ENCODE assay signal across 31 cellular contexts in genomic region chr2:238167344-238167715, GRCh38. TPM values are rescaled to one million over a fixed set of nuclear protein-coding genes. Genes with fewer than 3 reads are reported as not detected.
DNase-seq lines count a peak whose midpoint lies in the region; ATAC-seq, FAIRE-seq and TF ChIP-seq lines count a peak whose summit lies in the region.
"Had no signal": no experiment of that assay in that cellular context is flagged by ENCODE, and none has a peak within 500 bp of the region (broad histone marks: within the 10 kb centered on the region; RNA-seq: fewer than 3 reads in every experiment).

No MANE protein-coding gene starts in this region.

- no peak for FAIRE-seq in K562 (lab: Jason Lieb, UNC)
- FAIRE-seq: GM12892, TTC549, urothelium cell line had no signal

- peak overlapping the region; percentile 88; the same call in 1 of the 2 replicates for H3K27ac Mint-ChIP-seq in GM23338
- no peak overlapping the region for H3K27ac Mint-ChIP-seq in activated CD4-positive, alpha-beta T cell treated with anti-CD3 and anti-CD28 coated beads, Interleukin-2, amount 10 ng/mL, durations not matched to agents 24 days and 14 days
- H3K27ac Mint-ChIP-seq: activated CD4-positive, alpha-beta memory T cell treated with anti-CD3 and anti-CD28 coated beads for 36 hours; activated T-helper 17 cell treated with anti-CD3 and anti-CD28 coated beads, Interleukin-2, amount 50 U/mL, for 72 hours; T-helper 1 cell treated with Interleukin-12 subunit alpha and Interleukin-12 subunit beta and Interleukin-4 antibody, amounts not matched to agents 30 μg/mL and 1 μg/mL, for 36 hours had no signal

- no peak overlapping the region for H2AFZ ChIP-seq in GM23338
- H2AFZ ChIP-seq in K562 (ENCODE audit: low read depth, low read length): no peak overlapping the region

- no peaks in the 10 kb centered on the region for H3K4me1 Mint-ChIP-seq in GM23338
- no peaks in the 10 kb centered on the region for H3K4me1 Mint-ChIP-seq in activated CD4-positive, alpha-beta T cell treated with anti-CD3 and anti-CD28 coated beads, Interleukin-2, amount 10 ng/mL, durations not matched to agents 24 days and 14 days
- H3K4me1 Mint-ChIP-seq: activated T-helper 17 cell treated with anti-CD3 and anti-CD28 coated beads, Interleukin-2, amount 50 U/mL, for 72 hours had no signal

- CTCF ChIA-PET in A673 (lab: Charles Lee) (no interaction called here), K562 (lab: Yijun Ruan, JAX; ENCODE audit: low intra/inter-chr PET ratio) (no interaction called here)

- TF ChIP-seq EP300 in K562 (IDR thresholded peaks at IDR 0.05; ENCODE audit: low read length): no peak

- peak overlapping the region; percentile 42 for H3K27ac ChIP-seq in A673 (ENCODE audit: low read depth, low read length, poor library complexity, severe bottlenecking)
- no peak overlapping the region for H3K27ac ChIP-seq in GM23338 (ENCODE audit: low read depth)
- H3K27ac ChIP-seq in K562 (ENCODE audit: extremely low read depth, low read depth, low read length): peak overlapping the region; percentile 38; the same call in 1 of the 3 replicates
- H3K27ac ChIP-seq in psoas muscle: peak overlapping the region; percentile 9
- H3K27ac ChIP-seq: BLaER1, colonic mucosa, ovary had no signal

- H3K9me3 ChIP-seq in A673 (ENCODE audit: low read depth, low read length, poor library complexity, severe bottlenecking) (no peaks in the 10 kb centered on the region), K562 (replicated peaks; ENCODE audit: control insufficient read depth, insufficient read depth, low read depth, low read length) (no peaks in the 10 kb centered on the region), psoas muscle (no peaks in the 10 kb centered on the region)
- H3K9me3 ChIP-seq: BLaER1, colonic mucosa, ovary, SK-N-SH had no signal

- intact Hi-C loops in A673 (cut with micrococcal nuclease; ENCODE audit: unreplicated experiment) (no loop called here), K562 (cut with micrococcal nuclease) (loop anchor here (5.0 kb wide), 1 partner anchor 70 kb away; no protein-coding TSS in a partner anchor), psoas muscle (cut with DNase I) (no loop called here)
- intact Hi-C loops in activated CD4-positive, alpha-beta T cell treated with anti-CD3 and anti-CD28 coated beads, Interleukin-2, amount 10 ng/mL, durations not matched to agents 24 days and 14 days (cut with micrococcal nuclease): no loop called here

- H3K27me3 ChIP-seq in A673 (replicated peaks; ENCODE audit: insufficient read depth, low read depth, low read length, poor library complexity) (peaks cover 6% of the 10 kb centered on the region), GM23338 (ENCODE audit: insufficient read depth) (peaks cover 30% of the 10 kb centered on the region), K562 (ENCODE audit: control insufficient read depth in 2 of 2, insufficient read depth in 2 of 2, low read length in 2 of 2) (no peaks in the 10 kb centered on the region), psoas muscle (ENCODE audit: insufficient read depth in 3 of 3, low read length in 2 of 3) (peaks cover 0 to 6% (median 0%) of the 10 kb centered on the region in 3 donors)
- H3K27me3 ChIP-seq: BLaER1, ovary had no signal

- no peak for TF ChIP-seq RAD21 in K562 (CRISPR knock-in tag; conservative IDR thresholded peaks at IDR 0.05 in 1 of 2, IDR thresholded peaks at IDR 0.05 in 1 of 2)

- H3K79me2 ChIP-seq in GM23338 (replicated peaks; ENCODE audit: insufficient read depth) (no peaks in the 10 kb centered on the region), K562 (ENCODE audit: control insufficient read depth, insufficient read depth, low read length) (no peaks in the 10 kb centered on the region)

- in situ Hi-C loops in K562 (cut with MboI): no loop called here

- H3K4me3 ChIP-seq in A673 (ENCODE audit: low read depth, low read length, poor library complexity, severe bottlenecking) (no peak overlapping the region), GM23338 (no peak overlapping the region), K562 (no peak overlapping the region), psoas muscle (no peak overlapping the region)
- H3K4me3 ChIP-seq: BLaER1, colonic mucosa, ovary, smooth muscle cell had no signal

- ATAC-seq in GM23338 (no peak), K562 (peak; percentile 7), psoas muscle (no peak), GM21717 (IDR thresholded peaks at IDR 0.05; ENCODE audit: unreplicated experiment) (no peak)
- ATAC-seq: activated CD4-positive, CD25-positive, alpha-beta regulatory T cell treated with anti-CD3 and anti-CD28 coated beads, Interleukin-2, amount 50 U/mL, for 24 hours; activated T-helper 17 cell treated with anti-CD3 and anti-CD28 coated beads, Interleukin-2, amount 50 U/mL, for 72 hours; left cardiac atrium had no signal

- H3K36me3 Mint-ChIP-seq in GM23338 (ENCODE audit: low read depth): peaks cover 22% of the 10 kb centered on the region; the same call in 2 of the 3 replicates
- H3K36me3 Mint-ChIP-seq in activated CD4-positive, alpha-beta T cell treated with anti-CD3 and anti-CD28 coated beads, Interleukin-2, amount 10 ng/mL, durations not matched to agents 24 days and 14 days (ENCODE audit: low read depth): peaks cover 23% of the 10 kb centered on the region

- H3K36me3 ChIP-seq in A673 (ENCODE audit: insufficient read depth, low read length, poor library complexity, severe bottlenecking) (peaks cover 24% of the 10 kb centered on the region), GM23338 (ENCODE audit: insufficient read depth) (no peaks in the 10 kb centered on the region), K562 (ENCODE audit: control insufficient read depth, insufficient read depth, low read length) (peaks cover 28% of the 10 kb centered on the region), psoas muscle (ENCODE audit: insufficient read depth in 1 of 2, low read depth in 1 of 2) (peaks cover 3 to 51% of the 10 kb centered on the region in 2 donors)
- H3K36me3 ChIP-seq: ovary had no signal

- H3K4me3 Mint-ChIP-seq in GM23338: no peak overlapping the region
- no peak overlapping the region for H3K4me3 Mint-ChIP-seq in activated CD4-positive, alpha-beta T cell treated with anti-CD3 and anti-CD28 coated beads, Interleukin-2, amount 10 ng/mL, durations not matched to agents 24 days and 14 days
- H3K4me3 Mint-ChIP-seq: activated CD4-positive, alpha-beta memory T cell treated with anti-CD3 and anti-CD28 coated beads for 36 hours; activated T-helper 17 cell treated with anti-CD3 and anti-CD28 coated beads, Interleukin-2, amount 50 U/mL, for 72 hours; T-helper 1 cell treated with Interleukin-12 subunit alpha and Interleukin-12 subunit beta and Interleukin-4 antibody, amounts not matched to agents 30 μg/mL and 1 μg/mL, for 36 hours had no signal

- peaks cover 4% of the 10 kb centered on the region for H3K9me1 ChIP-seq in K562 (ENCODE audit: control insufficient read depth, insufficient read depth, low read length)

- peaks cover 24% of the 10 kb centered on the region for H3K27me3 Mint-ChIP-seq in GM23338 (ENCODE audit: insufficient read depth, low read depth, poor library complexity)
- peaks cover 12% of the 10 kb centered on the region for H3K27me3 Mint-ChIP-seq in activated CD4-positive, alpha-beta T cell treated with anti-CD3 and anti-CD28 coated beads, Interleukin-2, amount 10 ng/mL, durations not matched to agents 24 days and 14 days
- H3K27me3 Mint-ChIP-seq: activated T-helper 17 cell treated with anti-CD3 and anti-CD28 coated beads, Interleukin-2, amount 50 U/mL, for 72 hours had no signal

- POLR2A ChIA-PET in A673 (lab: Charles Lee; ENCODE audit: low non-redundant PET): no interaction called here
- POLR2A ChIA-PET in K562 (lab: Yijun Ruan, JAX): interaction anchor here (0.9 to 1.2 kb wide), 3 partner anchors 8 to 313 kb away, joined by 3 to 5 read pairs (median 3); partner anchors contain the start of gene ERFE

- DNase-seq in A673 (ENCODE audit: low spot score) (no peak), GM23338 (ENCODE audit: low spot score) (no peak), K562 (ENCODE audit: extremely low read depth in 1 of 4, low spot score in 3 of 4) (no peak), psoas muscle (no peak), GM19238 (ENCODE audit: insufficient read length, low spot score) (no peak)
- DNase-seq in activated CD4-positive, alpha-beta T cell treated with anti-CD3 and anti-CD28 coated beads, Interleukin-2, amount 10 ng/mL, durations not matched to agents 24 days and 14 days: no peak
- DNase-seq: activated CD4-positive, alpha-beta memory T cell treated with anti-CD3 and anti-CD28 coated beads for 36 hours; amygdala; colonic mucosa; effector CD4-positive, alpha-beta T cell; left cardiac atrium; mammary epithelial cell; NCI-H1436 treated with DMSO at 0.1 percent for 48 hours; NCI-H446 treated with DMSO at 0.1 percent for 48 hours; NCI-H82; retina; stimulated activated naive CD4-positive, alpha-beta T cell treated with Interleukin-2 at 50 U/mL for 16 hours had no signal

- H3K9me2 ChIP-seq in GM23338 (ENCODE audit: insufficient read depth): no peaks in the 10 kb centered on the region
- H3K9me2 ChIP-seq: SK-N-SH had no signal

- H4K20me1 ChIP-seq in GM23338 (replicated peaks; ENCODE audit: insufficient read depth): no peaks in the 10 kb centered on the region
- H4K20me1 ChIP-seq in K562 (replicated peaks; ENCODE audit: control insufficient read depth, insufficient read depth, low read length): no peaks in the 10 kb centered on the region

- H3K4me1 ChIP-seq in A673 (ENCODE audit: insufficient read depth, low read length, poor library complexity, severe bottlenecking) (peaks cover 16% of the 10 kb centered on the region), GM23338 (ENCODE audit: insufficient read depth) (no peaks in the 10 kb centered on the region), K562 (replicated peaks in 1 of 2; ENCODE audit: control insufficient read depth in 2 of 2, insufficient read depth in 2 of 2, low read length in 2 of 2) (peaks cover 33 to 38% of the 10 kb centered on the region in 2 experiments), psoas muscle (peaks cover 9% of the 10 kb centered on the region)

- TF ChIP-seq POLR2A in K562 (conservative IDR thresholded peaks at IDR 0.05): no peak

- H3K9ac ChIP-seq in K562 (ENCODE audit: insufficient read depth in 1 of 2, low read depth in 2 of 2, low read length in 2 of 2): peak overlapping the region in 1 of 2 experiments; percentile 74; a peak in 1 of 4 replicates
- H3K9ac ChIP-seq: BLaER1, SK-N-SH had no signal

- no peak for TF ChIP-seq CTCF in A673 (conservative IDR thresholded peaks at IDR 0.05; ENCODE audit: low read depth, low read length)
- TF ChIP-seq CTCF in GM23338 (conservative IDR thresholded peaks at IDR 0.05; ENCODE audit: low read depth in 2 of 2): no peak
- TF ChIP-seq CTCF in K562 (IDR thresholded peaks at IDR 0.05 in 2 of 3, conservative IDR thresholded peaks at IDR 0.05 in 1 of 3; ENCODE audit: insufficient read depth in 2 of 3, low read depth in 1 of 3, low read length in 3 of 3): no peak
- no peak for TF ChIP-seq CTCF in psoas muscle (IDR thresholded peaks at IDR 0.05)

- H3K4me2 ChIP-seq in GM23338 (no peak overlapping the region), K562 (ENCODE audit: insufficient read depth, low read length) (peak overlapping the region; percentile 32)
- H3K4me2 ChIP-seq: BLaER1, SK-N-SH, smooth muscle cell had no signal

- WGBS in K562 (ENCODE audit: insufficient coverage, low coverage, missing lambda C conversion rate): 87% methylated on average over 6 of the region's 7 CpGs
- WGBS in psoas muscle, 3 donors: 83 to 85% (median 84%) methylated on average over 7 of the region's 7 CpGs

- H3F3A ChIP-seq in GM23338 (replicated peaks; ENCODE audit: low read depth): no peaks in the 10 kb centered on the region

- H3K9me3 Mint-ChIP-seq in GM23338: no peaks in the 10 kb centered on the region
- H3K9me3 Mint-ChIP-seq in activated CD4-positive, alpha-beta T cell treated with anti-CD3 and anti-CD28 coated beads, Interleukin-2, amount 10 ng/mL, durations not matched to agents 24 days and 14 days: no peaks in the 10 kb centered on the region
- H3K9me3 Mint-ChIP-seq: activated CD4-positive, alpha-beta memory T cell treated with anti-CD3 and anti-CD28 coated beads for 36 hours; activated naive CD4-positive, alpha-beta T cell treated with anti-CD3 and anti-CD28 coated beads, Interleukin-2, amount 50 U/mL, for 72 hours; activated T-helper 17 cell treated with anti-CD3 and anti-CD28 coated beads, Interleukin-2, amount 50 U/mL, for 72 hours; T-helper 1 cell treated with Interleukin-12 subunit alpha and Interleukin-12 subunit beta and Interleukin-4 antibody, amounts not matched to agents 30 μg/mL and 1 μg/mL, for 36 hours had no signal

- no TSS peak for BruUV-seq in A673 (replicated peaks; lab: Mats Ljungman, UMichigan)
- no TSS peak for BruUV-seq in K562 (replicated peaks; lab: Mats Ljungman, UMichigan)

RNA-seq across cellular contexts. Expression of gene ERFE, which starts 8.6 kb away (rescaled TPM):
- total RNA-seq in A673 (2021) (6.1 and 8.6 TPM in 2 replicates), K562 (2014; rRNA removed) (4.1 and 5.8 TPM in 2 replicates), K562 (2014; rRNA removed; fragmentation: Illumina TruSeq; extraction: Trizol) (2.5 and 3.7 TPM in 2 replicates), K562 (2015; rRNA removed; fragmentation: Illumina TruSeq; extraction: Trizol) (1.0 and 1.1 TPM in 2 replicates), K562 (2021) (6.5 and 6.7 TPM in 2 replicates), psoas muscle (10 to 100 TPM in 1 of 4 donors, 1 to 10 TPM in 3; 1.8 to 18.2 (median 4.5) TPM)
- total RNA-seq in GM23338 (2014; rRNA removed; shearing (Covaris generic)): 2.5 and 3.3 TPM in 2 replicates
- polyA plus RNA-seq in GM23338 (2016; fragmentation: Nextera tagmentation; extraction: Ambion mirVana) (0.61 and 1.0 TPM in 2 replicates), K562 (2011; rRNA removed) (2.5 and 3.1 TPM in 2 replicates), K562 (2014; fragmentation: Illumina TruSeq; extraction: Trizol) (5.2 and 5.4 TPM in 2 replicates), K562 (2014; fragmentation: Nextera tagmentation; extraction: Ambion mirVana) (1 to 10 TPM in 1 of 2 experiments, under 1 TPM in 1; 0.55 to 1.1 TPM), K562 (2014; rRNA removed) (7.1 and 8.2 TPM in 2 replicates), psoas muscle (10 to 100 TPM in 1 of 3 donors, 1 to 10 TPM in 2; 1.4 to 15.4 (median 1.7) TPM)
- 6.9 and 19.3 TPM in 2 replicates for total RNA-seq in K562 (2011; cell fraction: chromatin; rRNA removed; ENCODE audit: low replicate concordance)
- 14.7 and 17.0 TPM in 2 replicates for total RNA-seq in K562 (2011; cell fraction: nucleolus; rRNA removed)
- total RNA-seq in K562 (2011; cell fraction: nucleoplasm; rRNA removed): 9.9 and 10.2 TPM in 2 replicates
- 2.4 and 5.0 TPM in 2 replicates for polyA plus RNA-seq in K562 (2011; cell fraction: cytosol; rRNA removed)
- 7.7 and 15.1 TPM in 2 replicates for polyA plus RNA-seq in K562 (2011; cell fraction: nucleus; rRNA removed)
- 2.7 and 20.8 TPM in 2 replicates for polyA plus RNA-seq in K562 (2012)
- 0.18 and 0.35 TPM in 2 replicates for polyA minus RNA-seq in K562 (2011; rRNA and poly(A)+ RNA removed)
- 1.0 TPM in 1 of 2 replicates, not detected in the other for polyA minus RNA-seq in K562 (2011; cell fraction: cytosol; rRNA and poly(A)+ RNA removed)
- 1.9 and 3.0 TPM in 2 replicates for polyA minus RNA-seq in K562 (2011; cell fraction: nucleus; rRNA and poly(A)+ RNA removed)
- total RNA-seq in activated CD4-positive, alpha-beta T cell treated with anti-CD3 and anti-CD28 coated beads, Interleukin-2, amount 10 ng/mL, durations not matched to agents 24 days and 14 days: 0.24 and 0.37 TPM in 2 replicates
- total RNA-seq: activated CD4-positive, alpha-beta memory T cell treated with anti-CD3 and anti-CD28 coated beads for 36 hours; activated T-helper 17 cell treated with anti-CD3 and anti-CD28 coated beads, Interleukin-2, amount 50 U/mL, for 72 hours; smooth muscle cell had no signal
- polyA plus RNA-seq: neural cell had no signal

RNA-seq across cellular contexts. Expression of gene KLHL30, which starts 28.9 kb away (rescaled TPM):
- total RNA-seq in A673 (2021): 0.09 TPM in 1 of 2 replicates, not detected in the other
- 0.07 TPM in 1 of 2 replicates, not detected in the other for total RNA-seq in GM23338 (2014; rRNA removed; shearing (Covaris generic))
- polyA plus RNA-seq in GM23338 (2016; fragmentation: Nextera tagmentation; extraction: Ambion mirVana): not detected in 2 replicates
- total RNA-seq in K562 (2011; cell fraction: chromatin; rRNA removed; ENCODE audit: low replicate concordance): 0.21 TPM in 1 of 2 replicates, not detected in the other
- 0.53 and 0.67 TPM in 2 replicates for total RNA-seq in K562 (2011; cell fraction: nucleolus; rRNA removed)
- 0.07 TPM in 1 of 2 replicates, not detected in the other for total RNA-seq in K562 (2011; cell fraction: nucleoplasm; rRNA removed)
- not detected in 2 replicates for total RNA-seq in K562 (2014; rRNA removed)
- not detected in 2 replicates for total RNA-seq in K562 (2014; rRNA removed; fragmentation: Illumina TruSeq; extraction: Trizol)
- total RNA-seq in K562 (2015; rRNA removed; fragmentation: Illumina TruSeq; extraction: Trizol): not detected in 2 replicates
- 0.04 TPM in 1 of 2 replicates, not detected in the other for total RNA-seq in K562 (2021)
- 0.03 TPM in 1 of 2 replicates, not detected in the other for polyA plus RNA-seq in K562 (2011; rRNA removed)
- polyA plus RNA-seq in K562 (2011; cell fraction: cytosol; rRNA removed): 0.09 TPM in 1 of 2 replicates, not detected in the other
- 0.07 and 0.09 TPM in 2 replicates for polyA plus RNA-seq in K562 (2011; cell fraction: nucleus; rRNA removed)
- 0.03 and 0.06 TPM in 2 replicates for polyA plus RNA-seq in K562 (2012)
- polyA plus RNA-seq in K562 (2014; fragmentation: Illumina TruSeq; extraction: Trizol): not detected in 2 replicates
- polyA plus RNA-seq in K562 (2014; fragmentation: Nextera tagmentation; extraction: Ambion mirVana): not detected
- not detected in 2 replicates for polyA plus RNA-seq in K562 (2014; rRNA removed)
- not detected in 2 replicates for polyA minus RNA-seq in K562 (2011; rRNA and poly(A)+ RNA removed)
- not detected in 2 replicates for polyA minus RNA-seq in K562 (2011; cell fraction: cytosol; rRNA and poly(A)+ RNA removed)
- 0.11 and 0.13 TPM in 2 replicates for polyA minus RNA-seq in K562 (2011; cell fraction: nucleus; rRNA and poly(A)+ RNA removed)
- 100 to 1,000 TPM in 3 of 4 donors, 10 to 100 TPM in 1; 82.1 to 175 (median 153) TPM for total RNA-seq in psoas muscle
- 100 to 1,000 TPM in 1 of 3 donors, 10 to 100 TPM in 2; 67.7 to 121 (median 91.7) TPM for polyA plus RNA-seq in psoas muscle
- not detected in 2 replicates for total RNA-seq in activated CD4-positive, alpha-beta T cell treated with anti-CD3 and anti-CD28 coated beads, Interleukin-2, amount 10 ng/mL, durations not matched to agents 24 days and 14 days
- total RNA-seq: activated CD4-positive, alpha-beta memory T cell treated with anti-CD3 and anti-CD28 coated beads for 36 hours; activated naive CD4-positive, alpha-beta T cell treated with anti-CD3 and anti-CD28 coated beads, Interleukin-2, amount 50 U/mL, for 72 hours; activated T-helper 17 cell treated with anti-CD3 and anti-CD28 coated beads, Interleukin-2, amount 50 U/mL, for 72 hours; temporal lobe had no signal
- polyA plus RNA-seq: neural cell, SK-N-SH, smooth muscle cell had no signal

RNA-seq across cellular contexts. Expression of gene ILKAP, which starts 36.2 kb away (rescaled TPM):
- 65.1 and 71.6 TPM in 2 replicates for total RNA-seq in A673 (2021)
- total RNA-seq in GM23338 (2014; rRNA removed; shearing (Covaris generic)): 17.0 and 29.7 TPM in 2 replicates
- polyA plus RNA-seq in GM23338 (2016; fragmentation: Nextera tagmentation; extraction: Ambion mirVana): 35.9 and 36.3 TPM in 2 replicates
- 68.1 and 109 TPM in 2 replicates for total RNA-seq in K562 (2011; cell fraction: chromatin; rRNA removed; ENCODE audit: low replicate concordance)
- 43.0 and 45.2 TPM in 2 replicates for total RNA-seq in K562 (2011; cell fraction: nucleolus; rRNA removed)
- 64.3 and 84.1 TPM in 2 replicates for total RNA-seq in K562 (2011; cell fraction: nucleoplasm; rRNA removed)
- total RNA-seq in K562 (2014; rRNA removed): 20.6 and 25.5 TPM in 2 replicates
- total RNA-seq in K562 (2014; rRNA removed; fragmentation: Illumina TruSeq; extraction: Trizol): 19.4 and 20.7 TPM in 2 replicates
- 17.8 and 18.8 TPM in 2 replicates for total RNA-seq in K562 (2015; rRNA removed; fragmentation: Illumina TruSeq; extraction: Trizol)
- total RNA-seq in K562 (2021): 29.4 and 31.8 TPM in 2 replicates
- polyA plus RNA-seq in K562 (2011; rRNA removed): 25.1 and 31.7 TPM in 2 replicates
- polyA plus RNA-seq in K562 (2011; cell fraction: cytosol; rRNA removed): 17.5 and 18.4 TPM in 2 replicates
- polyA plus RNA-seq in K562 (2011; cell fraction: nucleus; rRNA removed): 63.8 and 66.9 TPM in 2 replicates
- 23.4 and 24.4 TPM in 2 replicates for polyA plus RNA-seq in K562 (2012)
- polyA plus RNA-seq in K562 (2014; fragmentation: Illumina TruSeq; extraction: Trizol): 24.8 and 25.0 TPM in 2 replicates
- 1 to 10 TPM; 3.1 to 5.6 TPM for polyA plus RNA-seq in K562 (2014; fragmentation: Nextera tagmentation; extraction: Ambion mirVana)
- 43.9 and 46.7 TPM in 2 replicates for polyA plus RNA-seq in K562 (2014; rRNA removed)
- 25.0 and 25.6 TPM in 2 replicates for polyA minus RNA-seq in K562 (2011; rRNA and poly(A)+ RNA removed)
- polyA minus RNA-seq in K562 (2011; cell fraction: cytosol; rRNA and poly(A)+ RNA removed): 11.1 and 12.0 TPM in 2 replicates
- polyA minus RNA-seq in K562 (2011; cell fraction: nucleus; rRNA and poly(A)+ RNA removed): 19.9 and 24.2 TPM in 2 replicates
- 10 to 100 TPM; 31.8 to 43.8 (median 39.3) TPM for total RNA-seq in psoas muscle
- polyA plus RNA-seq in psoas muscle: 10 to 100 TPM; 55.2 to 66.6 (median 58.4) TPM
- total RNA-seq in activated CD4-positive, alpha-beta T cell treated with anti-CD3 and anti-CD28 coated beads, Interleukin-2, amount 10 ng/mL, durations not matched to agents 24 days and 14 days: 74.4 and 77.4 TPM in 2 replicates

Comparison
In these comparisons a context has a peak if more than half of its experiments do, and no peak if none do; other contexts are left out.
1. RNA of gene KLHL30, which starts 28.9 kb away (total RNA-seq): 82.1 to 175 TPM in psoas muscle; 0.07 TPM in GM23338, 0.09 TPM in A673, 0.04 to 0.67 TPM in K562 and not detected in activated CD4-positive, alpha-beta T cell treated with anti-CD3 and anti-CD28 coated beads, Interleukin-2, amount 10 ng/mL, durations not matched to agents 24 days and 14 days; every median in the first group is over 10 times any median in the second.